ENCODE assay signal across 19 cellular contexts in genomic region chr9:23636199-23636598, GRCh38.
"Had no signal": no experiment of that assay in that cellular context is flagged by ENCODE, and none has a peak within 500 bp of the region (broad histone marks: within the 10 kb centered on the region; RNA-seq: fewer than 3 reads in every experiment).

No MANE protein-coding gene starts in this region.

- H3K36me3 ChIP-seq: heart left ventricle, pancreas, stomach, thoracic aorta had no signal

- H3K4me1 ChIP-seq: heart left ventricle, pancreas, stomach had no signal

- H3K9me3 ChIP-seq: heart left ventricle, pancreas, stomach, thoracic aorta had no signal

- H3K27me3 ChIP-seq: heart left ventricle, pancreas, stomach had no signal

- ATAC-seq: heart left ventricle, left colon, left ventricle myocardium superior, pancreas, right cardiac atrium had no signal

- DNase-seq: dermis blood vessel endothelial cell; erythroblast; foreskin melanocyte; heart left ventricle; hippocampal formation; left colon; left ventricle myocardium superior; mesendoderm; naive B cell; occipital lobe; pancreas; right cardiac atrium; small intestine; stimulated activated CD4-positive, alpha-beta T cell treated with anti-CD3 and anti-CD28 coated beads, Interleukin-12 subunit alpha, Interleukin-12 subunit beta, amount 100 ng/mL, for 4 hours; stimulated activated naive CD4-positive, alpha-beta T cell; stomach; trophoblast cell had no signal

- H3K27ac ChIP-seq: heart left ventricle, pancreas, stomach, thoracic aorta had no signal

- H3K4me3 ChIP-seq: heart left ventricle, lung, pancreas, stomach, thoracic aorta had no signal
